Comparison of ENCODE assay signal across 8 cellular contexts in genomic region chr1:174022080-174022975, GRCh38. TPM values are rescaled to one million over a fixed set of nuclear protein-coding genes. Genes with fewer than 3 reads are reported as not detected.
DNase-seq lines count a peak whose midpoint lies in the region; ATAC-seq and TF ChIP-seq lines count a peak whose summit lies in the region.

Gene RC3H1, minus strand, starts transcription at chr1:174022357. Its CDS starts 29,372 bp downstream, at chr1:173992985.

- H3K18ac ChIP-seq in IMR-90 (ENCODE audit: low read depth, low read length), result peak within 1 kb of the TSS; percentile 90

- no peak for TF ChIP-seq RAD21 in IMR-90 (IDR thresholded peaks at IDR 0.05; ENCODE audit: low read length)

- peak within 1 kb of the TSS; percentile 94 for H4K5ac ChIP-seq in IMR-90 (ENCODE audit: low read depth, low read length)

- peak; percentile 91 for TF ChIP-seq POLR2A in IMR-90 (IDR thresholded peaks at IDR 0.05; ENCODE audit: low read depth, low read length)

- peak within 1 kb of the TSS; percentile 99 for H3K4me2 ChIP-seq in IMR-90 (ENCODE audit: low read depth, low read length)

- peak within 1 kb of the TSS; percentile 89 to 93 for H4K8ac ChIP-seq in IMR-90 (ENCODE audit: low read depth in 2 of 2, low read length in 2 of 2)

- H3K36me3 ChIP-seq in IMR-90 (ENCODE audit: control insufficient read depth, insufficient read depth, low read length) (no peaks in the 10 kb centered on the region), mucosa of stomach (ENCODE audit: control insufficient read depth, insufficient read depth, low read length) (no peaks in the 10 kb centered on the region)

- no TSS peak for BruUV-seq in IMR-90 (replicated peaks; lab: Mats Ljungman, UMichigan)

- H3K9me1 ChIP-seq in IMR-90 (ENCODE audit: insufficient read depth, low read length), result peaks cover 6% of the 10 kb centered on the region

- peak within 1 kb of the TSS; percentile 93 for H3K56ac ChIP-seq in IMR-90 (ENCODE audit: extremely low read depth, insufficient read depth, low read length)

- intact Hi-C loops in IMR-90 (cut with micrococcal nuclease), result loop anchor here (5.0 kb wide), 1 partner anchor 50 kb away; no protein-coding TSS in a partner anchor

- H2BK5ac ChIP-seq in IMR-90 (ENCODE audit: low read depth, low read length, poor library complexity, severe bottlenecking), result peak within 1 kb of the TSS; percentile 93

- peak within 1 kb of the TSS; percentile 99 for H3K23ac ChIP-seq in IMR-90 (ENCODE audit: low read depth, low read length)

- peaks cover 34% of the 10 kb centered on the region for H4K20me1 ChIP-seq in IMR-90 (ENCODE audit: insufficient read depth, low read length)

- peak within 1 kb of the TSS; percentile 97 for H2AK9ac ChIP-seq in IMR-90 (replicated peaks; ENCODE audit: low read depth, low read length, poor library complexity)

- peak; percentile 78 for DNase-seq in DMS114 treated with DMSO at 0.1 percent for 48 hours (lab: John Stamatoyannopoulos, UW; ENCODE audit: unreplicated experiment)
- DNase-seq in IMR-90, result peak; percentile 75
- DNase-seq in activated T-cell treated with anti-CD3 and anti-CD28 coated beads, Interleukin-2, amount 50 U/mL, for 1 hour, result peak; percentile 92
- no peak for DNase-seq in epithelial cell of proximal tubule (ENCODE audit: low read depth)
- peak; percentile 77 to 81 for DNase-seq in stimulated activated CD8-positive, alpha-beta memory T cell treated with anti-CD3 and anti-CD28 coated beads, Interleukin-7, amount 100 ng/mL, for 1 hour (ENCODE audit: low read depth in 2 of 2)

- H3K27me3 ChIP-seq in IMR-90 (ENCODE audit: control insufficient read depth, insufficient read depth, low read length) (no peaks in the 10 kb centered on the region), mucosa of stomach (ENCODE audit: control insufficient read depth, insufficient read depth, low read length) (no peaks in the 10 kb centered on the region)

- CTCF ChIA-PET in IMR-90 (lab: Yijun Ruan, JAX), result interaction anchor here (0.6 kb wide), 1 partner anchor 76 kb away, joined by 4 read pairs; no protein-coding TSS in a partner anchor

- peak within 1 kb of the TSS; percentile 93 for H2AFZ ChIP-seq in IMR-90 (replicated peaks; ENCODE audit: low read length, poor library complexity)

- peaks cover 0 to 30% of the 10 kb centered on the region in 2 experiments; a peak in 3 of 4 replicates for H3K79me1 ChIP-seq in IMR-90 (ENCODE audit: low read depth in 1 of 2, low read length in 2 of 2)

- H2BK15ac ChIP-seq in IMR-90 (ENCODE audit: low read depth, low read length), result peak within 1 kb of the TSS; percentile 91; the same call in 2 of the 3 replicates

- H3K9me3 ChIP-seq in IMR-90 (ENCODE audit: control insufficient read depth, insufficient read depth, low read length), result no peaks in the 10 kb centered on the region
- no peaks in the 10 kb centered on the region for H3K9me3 ChIP-seq in mucosa of stomach (ENCODE audit: control insufficient read depth, low read length)

- peak within 1 kb of the TSS; percentile 99 for H3K4ac ChIP-seq in IMR-90 (ENCODE audit: low read depth, low read length)

- peak within 1 kb of the TSS; percentile 96 for H3K9ac ChIP-seq in IMR-90 (ENCODE audit: low read depth, low read length)
- H3K9ac ChIP-seq in mucosa of stomach (ENCODE audit: low read length), result peak within 1 kb of the TSS; percentile 99

- peak within 1 kb of the TSS; percentile 80 for H2AK5ac ChIP-seq in IMR-90 (ENCODE audit: low read depth, low read length)

- H3K4me3 ChIP-seq in IMR-90 (ENCODE audit: insufficient read depth, low read depth, low read length) (peak within 1 kb of the TSS; percentile 99), epithelial cell of proximal tubule (ENCODE audit: low read depth, low read length) (peak within 1 kb of the TSS; percentile 85), mucosa of stomach (ENCODE audit: low read length) (peak within 1 kb of the TSS; percentile 91)

- H2BK120ac ChIP-seq in IMR-90 (ENCODE audit: low read depth, low read length), result peak within 1 kb of the TSS; percentile 95

- H3K14ac ChIP-seq in IMR-90 (replicated peaks; ENCODE audit: low read depth, low read length), result peak within 1 kb of the TSS; percentile 100

- POLR2A ChIA-PET in IMR-90 (lab: Charles Lee; ENCODE audit: unreplicated experiment), result interaction anchor here (0.6 to 1.0 kb wide), 6 partner anchors 8 to 195 kb away, joined by 3 to 6 read pairs (median 4); no protein-coding TSS in a partner anchor

- dilution Hi-C loops in IMR-90 (cut with HindIII; ENCODE audit: low sequenced_read_pairs, unreplicated experiment), result no loop called here

- ATAC-seq in GM21528 (IDR thresholded peaks at IDR 0.05; ENCODE audit: low FRiP score, unreplicated experiment), result peak; percentile 94
- ATAC-seq in IMR-90 (ENCODE audit: low read depth), result peak; percentile 97

- H4K91ac ChIP-seq in IMR-90 (ENCODE audit: insufficient read depth, low read depth, low read length), result peak within 1 kb of the TSS; percentile 86

- in situ Hi-C loops in IMR-90 (cut with MboI; ENCODE audit: low sequenced_read_pairs), result no loop called here

- peaks cover 6% of the 10 kb centered on the region for H3K4me1 ChIP-seq in IMR-90 (ENCODE audit: control insufficient read depth, insufficient read depth, low read length)
- H3K4me1 ChIP-seq in mucosa of stomach (ENCODE audit: control insufficient read depth, insufficient read depth, low read length), result peaks cover 25% of the 10 kb centered on the region

- peak within 1 kb of the TSS; percentile 94 for H3K27ac ChIP-seq in IMR-90 (ENCODE audit: insufficient read depth, low read length)

- WGBS in IMR-90 (ENCODE audit: extremely low coverage in 2 of 2, insufficient read length in 1 of 2), 2 experiments, result 3% methylated on average over 40 of the region's 78 CpGs; no CpG with 5 or more reads in 1 of the 2 experiments

- TF ChIP-seq CTCF in IMR-90 (conservative IDR thresholded peaks at IDR 0.05; ENCODE audit: low read depth, low read length) (no peak), epithelial cell of proximal tubule (conservative IDR thresholded peaks at IDR 0.05; ENCODE audit: low read depth, low read length) (no peak)

- peak within 1 kb of the TSS; percentile 72 for H2BK20ac ChIP-seq in IMR-90 (ENCODE audit: low read depth, low read length)

TF ChIP-seq in IMR-90, 13 proteins besides CTCF, POLR2A, EP300 and RAD21:
- no peak for TF ChIP-seq NFE2L2 (IDR thresholded peaks at IDR 0.05; ENCODE audit: low read depth, low read length)
- TF ChIP-seq CHD1 (IDR thresholded peaks at IDR 0.05; ENCODE audit: low read depth, low read length), result no peak
- TF ChIP-seq FOS (IDR thresholded peaks at IDR 0.05; ENCODE audit: low read depth, low read length), result peak; percentile 18; the same call in 1 of the 2 replicates
- TF ChIP-seq MAZ (IDR thresholded peaks at IDR 0.05; ENCODE audit: borderline replicate concordance, low read depth, low read length), result peak; percentile 79; the same call in 1 of the 2 replicates

TF ChIP-seq in PFSK-1, 5 proteins besides CTCF, POLR2A, EP300 and RAD21:
- TF ChIP-seq POLR2AphosphoS5 (IDR thresholded peaks at IDR 0.05; ENCODE audit: low read depth, low read length), result peak; percentile 81
- peak; percentile 66 for TF ChIP-seq FOXP2 (optimal IDR thresholded peaks at IDR 0.05; ENCODE audit: borderline replicate concordance, extremely low read depth, extremely low read length, insufficient read depth)
- no peak; a peak in 1 of 4 replicates for TF ChIP-seq REST (IDR thresholded peaks at IDR 0.05; ENCODE audit: insufficient read depth in 1 of 2, low read depth in 2 of 2, low read length in 2 of 2)
- TF ChIP-seq TAF1 (IDR thresholded peaks at IDR 0.05; ENCODE audit: borderline replicate concordance, insufficient read depth, low read length), result peak; percentile 95; the same call in 1 of the 2 replicates
- peak; percentile 53; the same call in 1 of the 2 replicates for TF ChIP-seq SIN3A (IDR thresholded peaks at IDR 0.05; ENCODE audit: borderline replicate concordance, insufficient read depth, low read length)

RNA-seq across cellular contexts. Expression of gene RC3H1, which starts in this region (rescaled TPM):
- total RNA-seq in IMR-90 (2012; rRNA removed), result 26.1 and 39.3 TPM in 2 replicates
- 5.1 and 5.4 TPM in 2 replicates for polyA plus RNA-seq in IMR-90 (2012; rRNA removed)
- polyA plus RNA-seq in IMR-90 (2012; cell fraction: cytosol; rRNA removed), result 2.0 and 7.1 TPM in 2 replicates
- polyA plus RNA-seq in IMR-90 (2012; cell fraction: nucleus; rRNA removed; ENCODE audit: low replicate concordance), result 1.6 and 13.7 TPM in 2 replicates
- polyA plus RNA-seq in PFSK-1 (2012; ENCODE audit: insufficient read length, low read depth), result 1.1 TPM
- total RNA-seq in epithelial cell of proximal tubule, result 9.5 and 11.5 TPM in 2 replicates
